Comparison of ENCODE assay signal across 1 cellular context in the genomic region with DNA sequence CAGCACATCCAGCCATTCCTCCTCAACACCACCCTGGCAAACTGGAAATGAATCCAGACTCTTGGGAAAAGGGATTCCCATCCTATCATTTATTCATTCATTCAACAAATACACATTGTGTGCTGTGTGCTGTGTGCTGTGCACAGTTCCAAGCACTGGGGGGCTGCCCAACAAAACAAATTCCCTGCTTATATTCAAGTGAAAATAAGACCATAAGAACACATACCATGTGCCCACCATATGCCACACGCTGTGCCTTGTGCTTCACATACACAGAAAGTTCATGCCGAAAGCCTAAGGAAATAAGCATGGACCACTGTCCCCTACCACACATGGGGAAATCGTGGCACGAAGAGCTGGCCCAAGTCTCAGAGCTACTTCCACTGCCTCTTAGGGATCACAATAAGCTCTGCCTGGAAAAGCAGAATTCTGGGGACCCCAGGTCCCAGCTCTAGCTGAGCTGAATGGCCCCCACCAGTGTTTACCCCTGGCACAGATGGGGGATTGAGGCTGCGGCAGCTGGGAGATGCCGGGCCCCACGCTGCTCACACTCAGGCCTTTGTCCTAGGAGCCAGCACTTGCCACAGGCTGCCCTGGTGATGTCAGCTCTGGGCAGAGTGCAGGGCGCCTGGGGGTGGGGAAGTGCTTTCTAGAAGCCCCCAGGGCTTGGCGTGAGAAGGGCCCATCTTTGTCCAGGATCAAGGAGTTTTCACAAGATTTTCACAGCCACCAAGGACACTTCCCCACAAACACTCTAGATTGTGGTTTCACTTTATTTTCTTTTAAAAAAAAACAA.
TF ChIP-seq lines count a peak whose summit lies in the region.

No MANE protein-coding gene starts in this region.

TF ChIP-seq in HepG2, 621 proteins besides CTCF, POLR2A, EP300 and RAD21 (continued from another document):
- TF ChIP-seq, protein P1, sequence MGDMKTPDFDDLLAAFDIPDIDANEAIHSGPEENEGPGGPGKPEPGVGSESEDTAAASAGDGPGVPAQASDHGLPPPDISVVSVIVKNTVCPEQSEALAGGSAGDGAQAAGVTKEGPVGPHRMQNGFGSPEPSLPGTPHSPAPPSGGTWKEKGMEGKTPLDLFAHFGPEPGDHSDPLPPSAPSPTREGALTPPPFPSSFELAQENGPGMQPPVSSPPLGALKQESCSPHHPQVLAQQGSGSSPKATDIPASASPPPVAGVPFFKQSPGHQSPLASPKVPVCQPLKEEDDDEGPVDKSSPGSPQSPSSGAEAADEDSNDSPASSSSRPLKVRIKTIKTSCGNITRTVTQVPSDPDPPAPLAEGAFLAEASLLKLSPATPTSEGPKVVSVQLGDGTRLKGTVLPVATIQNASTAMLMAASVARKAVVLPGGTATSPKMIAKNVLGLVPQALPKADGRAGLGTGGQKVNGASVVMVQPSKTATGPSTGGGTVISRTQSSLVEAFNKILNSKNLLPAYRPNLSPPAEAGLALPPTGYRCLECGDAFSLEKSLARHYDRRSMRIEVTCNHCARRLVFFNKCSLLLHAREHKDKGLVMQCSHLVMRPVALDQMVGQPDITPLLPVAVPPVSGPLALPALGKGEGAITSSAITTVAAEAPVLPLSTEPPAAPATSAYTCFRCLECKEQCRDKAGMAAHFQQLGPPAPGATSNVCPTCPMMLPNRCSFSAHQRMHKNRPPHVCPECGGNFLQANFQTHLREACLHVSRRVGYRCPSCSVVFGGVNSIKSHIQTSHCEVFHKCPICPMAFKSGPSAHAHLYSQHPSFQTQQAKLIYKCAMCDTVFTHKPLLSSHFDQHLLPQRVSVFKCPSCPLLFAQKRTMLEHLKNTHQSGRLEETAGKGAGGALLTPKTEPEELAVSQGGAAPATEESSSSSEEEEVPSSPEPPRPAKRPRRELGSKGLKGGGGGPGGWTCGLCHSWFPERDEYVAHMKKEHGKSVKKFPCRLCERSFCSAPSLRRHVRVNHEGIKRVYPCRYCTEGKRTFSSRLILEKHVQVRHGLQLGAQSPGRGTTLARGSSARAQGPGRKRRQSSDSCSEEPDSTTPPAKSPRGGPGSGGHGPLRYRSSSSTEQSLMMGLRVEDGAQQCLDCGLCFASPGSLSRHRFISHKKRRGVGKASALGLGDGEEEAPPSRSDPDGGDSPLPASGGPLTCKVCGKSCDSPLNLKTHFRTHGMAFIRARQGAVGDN (CRISPR knock-in tag; IDR thresholded peaks at IDR 0.05), result peak; percentile 30
- TF ChIP-seq, protein P2, sequence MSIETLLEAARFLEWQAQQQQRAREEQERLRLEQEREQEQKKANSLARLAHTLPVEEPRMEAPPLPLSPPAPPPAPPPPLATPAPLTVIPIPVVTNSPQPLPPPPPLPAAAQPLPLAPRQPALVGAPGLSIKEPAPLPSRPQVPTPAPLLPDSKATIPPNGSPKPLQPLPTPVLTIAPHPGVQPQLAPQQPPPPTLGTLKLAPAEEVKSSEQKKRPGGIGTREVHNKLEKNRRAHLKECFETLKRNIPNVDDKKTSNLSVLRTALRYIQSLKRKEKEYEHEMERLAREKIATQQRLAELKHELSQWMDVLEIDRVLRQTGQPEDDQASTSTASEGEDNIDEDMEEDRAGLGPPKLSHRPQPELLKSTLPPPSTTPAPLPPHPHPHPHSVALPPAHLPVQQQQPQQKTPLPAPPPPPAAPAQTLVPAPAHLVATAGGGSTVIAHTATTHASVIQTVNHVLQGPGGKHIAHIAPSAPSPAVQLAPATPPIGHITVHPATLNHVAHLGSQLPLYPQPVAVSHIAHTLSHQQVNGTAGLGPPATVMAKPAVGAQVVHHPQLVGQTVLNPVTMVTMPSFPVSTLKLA (IDR thresholded peaks at IDR 0.05), result peak; percentile 53
- no peak for TF ChIP-seq ATF7 (IDR thresholded peaks at IDR 0.05)
- 0 out of 2 replicates have a peak, but pooled peaks have one; percentile 40 for TF ChIP-seq ATF7 (CRISPR knock-in tag; IDR thresholded peaks at IDR 0.05)
- TF ChIP-seq SIX4 (CRISPR knock-in tag; IDR thresholded peaks at IDR 0.05), result no peak
TF ChIP-seq in HepG2: peak in this region for 6.
